ENCODE assay signal across 38 cellular contexts in the genomic region with DNA sequence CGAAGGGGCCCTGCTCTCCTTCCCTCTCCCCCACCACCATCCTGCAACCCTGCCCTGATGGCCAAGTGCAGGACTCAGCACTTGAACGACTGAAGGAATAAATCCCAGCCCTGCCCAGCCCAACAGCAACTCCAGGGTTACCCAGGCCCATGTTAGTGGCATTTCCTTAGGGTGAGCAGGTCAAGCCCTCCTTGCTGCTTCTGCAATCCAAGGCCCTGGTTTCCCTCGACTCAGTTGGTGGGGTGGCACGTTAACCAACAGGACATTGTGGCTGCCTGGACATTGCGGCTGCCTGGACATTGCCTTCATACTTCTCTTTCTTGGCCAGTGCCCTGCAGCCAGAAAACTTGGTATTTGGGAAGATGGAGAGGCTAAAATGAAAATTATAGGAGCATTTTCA.
"Had no signal": no experiment of that assay in that cellular context is flagged by ENCODE, and none has a peak within 500 bp of the region (broad histone marks: within the 10 kb centered on the region; RNA-seq: fewer than 3 reads in every experiment).

No MANE protein-coding gene starts in this region.

- H3K27me3 ChIP-seq: adrenal gland, body of pancreas, brain microvascular endothelial cell, cardiac muscle cell had no signal

- H3K4me1 ChIP-seq: adrenal gland had no signal

- FAIRE-seq: astrocyte, TTC549 had no signal

- H3K9me3 ChIP-seq: adrenal gland, body of pancreas had no signal

- H3K4me3 ChIP-seq: adrenal gland, body of pancreas, cardiac muscle cell had no signal

- DNase-seq: activated B cell treated with CpG ODN at 0.5 μM for 24 hours; activated CD4-positive, alpha-beta memory T cell treated with anti-CD3 and anti-CD28 coated beads for 36 hours; activated CD4-positive, alpha-beta T cell treated with anti-CD3 and anti-CD28 coated beads for 4 hours; activated CD4-positive, alpha-beta T cell treated with anti-CD3 and anti-CD28 coated beads, Interleukin-2, amount 10 ng/mL, durations not matched to agents 24 days and 14 days; activated CD4-positive, alpha-beta T cell treated with anti-CD3 and anti-CD28 coated beads, Interleukin-2, amount 50 U/mL, for 1 hour; activated CD4-positive, alpha-beta T cell treated with anti-CD3 and anti-CD28 coated beads, Interleukin-2, amount 50 U/mL, for 4 hours; activated CD4-positive, CD25-positive, alpha-beta regulatory T cell treated with anti-CD3 and anti-CD28 coated beads, Interleukin-2, amount 50 U/mL, for 72 hours; activated CD8-positive, alpha-beta memory T cell treated with anti-CD3 and anti-CD28 coated beads, Interleukin-2, amount 50 U/mL, for 4 hours; activated CD8-positive, alpha-beta T cell treated with anti-CD3 and anti-CD28 coated beads for 36 hours; activated effector memory CD4-positive, alpha-beta T cell treated with Interleukin-2 at 50 U/mL for 16 hours; activated gamma-delta T cell treated with Interleukin-2 at 50 U/mL for 16 hours; activated naive CD4-positive, alpha-beta T cell; activated naive CD4-positive, alpha-beta T cell treated with anti-CD3 and anti-CD28 coated beads for 36 hours; activated naive CD4-positive, alpha-beta T cell treated with anti-CD3 and anti-CD28 coated beads, Interleukin-2, amount 50 U/mL, for 16 hours; activated naive CD8-positive, alpha-beta T cell treated with anti-CD3 and anti-CD28 coated beads for 36 hours; activated T-cell treated with anti-CD3 and anti-CD28 coated beads for 4 hours; activated T-cell treated with anti-CD3 and anti-CD28 coated beads, Interleukin-2, amount 50 U/mL, for 1 hour; activated T-cell treated with anti-CD3 and anti-CD28 coated beads, Interleukin-2, amount 50 U/mL, for 4 hours; activated T-cell treated with anti-CD3 and anti-CD28 coated beads, Interleukin-2, amount 50 U/mL, for 72 hours; adrenal gland; amniotic stem cell; aorta; body of pancreas; brain microvascular endothelial cell; cerebellar nuclear complex; SW 1271; T-helper 1 cell; T-helper 2 cell; T-helper 9 cell had no signal

- H3K4me1 Mint-ChIP-seq: activated B cell treated with CpG ODN at 0.5 μM for 24 hours; activated CD4-positive, alpha-beta T cell treated with anti-CD3 and anti-CD28 coated beads, Interleukin-2, amount 10 ng/mL, durations not matched to agents 24 days and 14 days; central memory CD8-positive, alpha-beta T cell had no signal

- ATAC-seq: activated CD8-positive, alpha-beta T cell treated with anti-CD3 and anti-CD28 coated beads for 36 hours; activated naive CD4-positive, alpha-beta T cell treated with anti-CD3 and anti-CD28 coated beads, Interleukin-2, amount 50 U/mL, for 72 hours; activated T-cell treated with anti-CD3 and anti-CD28 coated beads, Interleukin-2, amount 50 U/mL, for 4 hours; activated T-cell treated with anti-CD3 and anti-CD28 coated beads, Interleukin-2, amount 50 U/mL, for 72 hours; body of pancreas had no signal

- H3K9me3 Mint-ChIP-seq: activated CD4-positive, alpha-beta memory T cell treated with anti-CD3 and anti-CD28 coated beads for 36 hours; activated CD4-positive, alpha-beta T cell treated with anti-CD3 and anti-CD28 coated beads, Interleukin-2, amount 10 ng/mL, durations not matched to agents 24 days and 14 days; activated CD8-positive, alpha-beta T cell treated with anti-CD3 and anti-CD28 coated beads for 36 hours; activated T-cell treated with anti-CD3 and anti-CD28 coated beads, Interleukin-2, amount 50 U/mL, for 4 hours; activated T-helper 2 cell treated with anti-CD3 and anti-CD28 coated beads, Interferon-gamma antibody, Interleukin-2, Interleukin-4, amounts not matched to agents 10 μg/mL and 5 μg/mL and 100 μg/mL, durations not matched to agents 14 hours and 24 hours and 36 hours; central memory CD8-positive, alpha-beta T cell; T-helper 1 cell treated with Interleukin-12 subunit alpha and Interleukin-12 subunit beta and Interleukin-4 antibody, amounts not matched to agents 30 μg/mL and 1 μg/mL, for 36 hours; T-helper 2 cell treated with Interferon-gamma antibody and Interleukin-4, amounts not matched to agents 5 μg/mL and 100 μg/mL, for 36 hours had no signal

- H3K4me3 Mint-ChIP-seq: activated B cell treated with CpG ODN at 0.5 μM for 24 hours; activated CD4-positive, alpha-beta memory T cell treated with anti-CD3 and anti-CD28 coated beads for 36 hours; activated CD4-positive, alpha-beta T cell treated with anti-CD3 and anti-CD28 coated beads, Interleukin-2, amount 10 ng/mL, durations not matched to agents 24 days and 14 days; activated CD8-positive, alpha-beta T cell treated with anti-CD3 and anti-CD28 coated beads for 36 hours; activated naive CD4-positive, alpha-beta T cell treated with anti-CD3 and anti-CD28 coated beads for 36 hours; activated naive CD8-positive, alpha-beta T cell treated with anti-CD3 and anti-CD28 coated beads for 36 hours; activated T-cell treated with anti-CD3 and anti-CD28 coated beads, Interleukin-2, amount 50 U/mL, for 4 hours; activated T-cell treated with anti-CD3 and anti-CD28 coated beads, Interleukin-2, amount 50 U/mL, for 72 hours; central memory CD8-positive, alpha-beta T cell; T-helper 1 cell treated with Interleukin-12 subunit alpha and Interleukin-12 subunit beta and Interleukin-4 antibody, amounts not matched to agents 30 μg/mL and 1 μg/mL, for 36 hours; T-helper 2 cell treated with Interferon-gamma antibody and Interleukin-4, amounts not matched to agents 5 μg/mL and 100 μg/mL, for 36 hours had no signal

- H3K27ac Mint-ChIP-seq: activated B cell treated with CpG ODN at 0.5 μM for 24 hours; activated CD4-positive, alpha-beta memory T cell treated with anti-CD3 and anti-CD28 coated beads for 36 hours; activated CD4-positive, alpha-beta T cell treated with anti-CD3 and anti-CD28 coated beads, Interleukin-2, amount 10 ng/mL, durations not matched to agents 24 days and 14 days; activated CD8-positive, alpha-beta T cell treated with anti-CD3 and anti-CD28 coated beads for 36 hours; activated naive CD4-positive, alpha-beta T cell treated with anti-CD3 and anti-CD28 coated beads for 36 hours; activated naive CD4-positive, alpha-beta T cell treated with anti-CD3 and anti-CD28 coated beads, Interleukin-2, amount 50 U/mL, for 72 hours; activated naive CD8-positive, alpha-beta T cell treated with anti-CD3 and anti-CD28 coated beads for 36 hours; activated T-cell treated with anti-CD3 and anti-CD28 coated beads, Interleukin-2, amount 50 U/mL, for 72 hours; activated T-helper 2 cell treated with anti-CD3 and anti-CD28 coated beads, Interferon-gamma antibody, Interleukin-2, Interleukin-4, amounts not matched to agents 10 μg/mL and 5 μg/mL and 100 μg/mL, durations not matched to agents 14 hours and 24 hours and 36 hours; T-helper 1 cell treated with Interleukin-12 subunit alpha and Interleukin-12 subunit beta and Interleukin-4 antibody, amounts not matched to agents 30 μg/mL and 1 μg/mL, for 36 hours; T-helper 2 cell treated with Interferon-gamma antibody and Interleukin-4, amounts not matched to agents 5 μg/mL and 100 μg/mL, for 36 hours had no signal

- H3K36me3 ChIP-seq: adrenal gland, brain microvascular endothelial cell, cardiac muscle cell had no signal

- H3K36me3 Mint-ChIP-seq: activated CD4-positive, alpha-beta memory T cell treated with anti-CD3 and anti-CD28 coated beads for 36 hours; activated naive CD4-positive, alpha-beta T cell treated with anti-CD3 and anti-CD28 coated beads, Interleukin-2, amount 50 U/mL, for 72 hours; activated naive CD8-positive, alpha-beta T cell treated with anti-CD3 and anti-CD28 coated beads for 36 hours had no signal

- H3K27ac ChIP-seq: adrenal gland, body of pancreas, brain microvascular endothelial cell, cardiac muscle cell, VCaP had no signal
